Comparison of ENCODE assay signal across 13 cellular contexts in genomic region chr4:140038031-140038533, GRCh38.
DNase-seq lines count a peak whose midpoint lies in the region; ATAC-seq, FAIRE-seq and TF ChIP-seq lines count a peak whose summit lies in the region.
"Had no signal": no experiment of that assay in that cellular context is flagged by ENCODE, and none has a peak within 500 bp of the region (broad histone marks: within the 10 kb centered on the region; RNA-seq: fewer than 3 reads in every experiment).

No MANE protein-coding gene starts in this region.

- H3K79me2 ChIP-seq in fibroblast of lung (ENCODE audit: control insufficient read depth, insufficient read depth, low read length) = no peaks in the 10 kb centered on the region

- H3K36me3 Mint-ChIP-seq in activated CD8-positive, alpha-beta T cell treated with anti-CD3 and anti-CD28 coated beads for 36 hours (ENCODE audit: low read depth) = no peaks in the 10 kb centered on the region

- WGBS in pancreas, 2 donors = 27 to 37% methylated on average over 3 of the region's 3 CpGs

- H3K9me3 ChIP-seq in fibroblast of lung (ENCODE audit: control insufficient read depth, insufficient read depth, low read depth, low read length) = no peaks in the 10 kb centered on the region
- H3K9me3 ChIP-seq in pancreas = no peaks in the 10 kb centered on the region

- H3K27ac Mint-ChIP-seq in activated CD8-positive, alpha-beta T cell treated with anti-CD3 and anti-CD28 coated beads for 36 hours = no peak overlapping the region
- H3K27ac Mint-ChIP-seq: activated T-helper 1 cell treated with anti-CD3 and anti-CD28 coated beads, Interleukin-12 subunit alpha, Interleukin-12 subunit beta, Interleukin-2, Interleukin-4 antibody, amounts not matched to agents 30 ng/mL and 10 ng/mL and 1 ng/mL, durations not matched to agents 14 hours and 24 hours and 36 hours had no signal

- no peak overlapping the region for H3K4me2 ChIP-seq in fibroblast of lung (ENCODE audit: extremely low read depth, insufficient read depth, low read length)

- H3K27me3 Mint-ChIP-seq in activated CD8-positive, alpha-beta T cell treated with anti-CD3 and anti-CD28 coated beads for 36 hours = no peaks in the 10 kb centered on the region

- POLR2A ChIA-PET in activated CD8-positive, alpha-beta T cell treated with anti-CD3 and anti-CD28 coated beads for 36 hours (lab: Charles Lee) = no interaction called here

- CTCF ChIA-PET in activated CD8-positive, alpha-beta T cell treated with anti-CD3 and anti-CD28 coated beads for 36 hours (lab: Charles Lee) = interaction anchor here (1.0 to 1.2 kb wide), 2 partner anchors 10 to 38 kb away, joined by 3 read pairs; no protein-coding TSS in a partner anchor

- no peaks in the 10 kb centered on the region for H4K20me1 ChIP-seq in fibroblast of lung (ENCODE audit: control insufficient read depth, extremely low read depth, insufficient read depth, low read length)

- H3K4me1 Mint-ChIP-seq in activated CD8-positive, alpha-beta T cell treated with anti-CD3 and anti-CD28 coated beads for 36 hours (ENCODE audit: low read depth) = peaks cover 19% of the 10 kb centered on the region

- DNase-seq in ELR (ENCODE audit: low read depth) (peak; percentile 36), RPMI8226 (peak; percentile 22), fibroblast of lung (ENCODE audit: low read depth in 2 of 2) (peak in 1 of 2 donors; percentile 90), pancreas (no peak), GM19238 (ENCODE audit: insufficient read length, low spot score) (no peak)
- DNase-seq in activated CD8-positive, alpha-beta T cell treated with anti-CD3 and anti-CD28 coated beads for 36 hours = no peak
- DNase-seq: activated CD4-positive, alpha-beta T cell treated with anti-CD3 and anti-CD28 coated beads for 48 hours; stimulated activated CD4-positive, alpha-beta T cell treated with anti-CD3 and anti-CD28 coated beads, Interleukin-4, amount 100 ng/mL, for 24 hours; SW 1271 had no signal

- TF ChIP-seq CTCF in fibroblast of lung (conservative IDR thresholded peaks at IDR 0.05 in 1 of 2, IDR thresholded peaks at IDR 0.05 in 1 of 2; ENCODE audit: low read depth in 1 of 2, low read length in 2 of 2) = no peak
- no peak for TF ChIP-seq CTCF in pancreas (IDR thresholded peaks at IDR 0.05)
- TF ChIP-seq CTCF in activated CD8-positive, alpha-beta T cell treated with anti-CD3 and anti-CD28 coated beads for 36 hours (IDR thresholded peaks at IDR 0.05) = no peak

- ATAC-seq in pancreas (peak; percentile 6 to 66 (median 54)), HG03432 (IDR thresholded peaks at IDR 0.05; ENCODE audit: unreplicated experiment) (no peak), HG02588 (IDR thresholded peaks at IDR 0.05; ENCODE audit: unreplicated experiment) (no peak)
- ATAC-seq in activated CD8-positive, alpha-beta T cell treated with anti-CD3 and anti-CD28 coated beads for 36 hours = no peak
- ATAC-seq: left lobe of liver had no signal

- H3K4me3 ChIP-seq in fibroblast of lung (replicated peaks in 1 of 4; ENCODE audit: control extremely low read depth in 1 of 4, insufficient read depth in 1 of 4, low read depth in 3 of 4, low read length in 4 of 4) (no peak overlapping the region), pancreas (no peak overlapping the region)

- H3K27me3 ChIP-seq in fibroblast of lung (ENCODE audit: control insufficient read depth, insufficient read depth, low read length) (no peaks in the 10 kb centered on the region), pancreas (no peaks in the 10 kb centered on the region)

- intact Hi-C loops in pancreas (cut with DNase I) = no loop called here
- intact Hi-C loops in activated CD8-positive, alpha-beta T cell treated with anti-CD3 and anti-CD28 coated beads for 36 hours (cut with micrococcal nuclease) = no loop called here

- no peak for FAIRE-seq in pancreas (lab: Jason Lieb, UNC)

- no peak overlapping the region for H3K9ac ChIP-seq in fibroblast of lung (ENCODE audit: insufficient read depth, low read length)

- no peaks in the 10 kb centered on the region for H3K9me3 Mint-ChIP-seq in activated CD8-positive, alpha-beta T cell treated with anti-CD3 and anti-CD28 coated beads for 36 hours
- H3K9me3 Mint-ChIP-seq: activated T-helper 1 cell treated with anti-CD3 and anti-CD28 coated beads, Interleukin-12 subunit alpha, Interleukin-12 subunit beta, Interleukin-2, Interleukin-4 antibody, amounts not matched to agents 30 ng/mL and 10 ng/mL and 1 ng/mL, durations not matched to agents 14 hours and 24 hours and 36 hours had no signal

- H3K36me3 ChIP-seq in fibroblast of lung (ENCODE audit: control insufficient read depth, insufficient read depth, low read length) = no peaks in the 10 kb centered on the region
- H3K36me3 ChIP-seq in pancreas = no peaks in the 10 kb centered on the region

- no peak overlapping the region for H2AFZ ChIP-seq in fibroblast of lung (ENCODE audit: low read length)

- no peak overlapping the region for H3K4me3 Mint-ChIP-seq in activated CD8-positive, alpha-beta T cell treated with anti-CD3 and anti-CD28 coated beads for 36 hours
- H3K4me3 Mint-ChIP-seq: activated T-helper 1 cell treated with anti-CD3 and anti-CD28 coated beads, Interleukin-12 subunit alpha, Interleukin-12 subunit beta, Interleukin-2, Interleukin-4 antibody, amounts not matched to agents 30 ng/mL and 10 ng/mL and 1 ng/mL, durations not matched to agents 14 hours and 24 hours and 36 hours had no signal

- H3K27ac ChIP-seq in fibroblast of lung (ENCODE audit: insufficient read depth, low read length) = peak overlapping the region; percentile 49
- H3K27ac ChIP-seq in pancreas = peak overlapping the region in 2 of 4 donors; percentile 9 to 38

- peaks cover 6% of the 10 kb centered on the region for H3K4me1 ChIP-seq in fibroblast of lung (ENCODE audit: control insufficient read depth, extremely low read depth, insufficient read depth, low read length)
- peaks cover 0 to 13% (median 9%) of the 10 kb centered on the region in 3 donors for H3K4me1 ChIP-seq in pancreas

Comparison
In these comparisons a context has a peak if more than half of its experiments do, and no peak if none do; other contexts are left out.
1. DNase-seq: peak in ELR (single experiment) and RPMI8226 (single experiment); none in pancreas (0 of 6), activated CD8-positive, alpha-beta T cell treated with anti-CD3 and anti-CD28 coated beads for 36 hours (single experiment) and GM19238 (single experiment).
2. ATAC-seq: peak in pancreas (4 of 4); none in HG03432 (single experiment), activated CD8-positive, alpha-beta T cell treated with anti-CD3 and anti-CD28 coated beads for 36 hours (single experiment) and HG02588 (single experiment).